Comparison of ENCODE assay signal across 8 cellular contexts in genomic region chr1:246971322-246971721, GRCh38. TPM values are rescaled to one million over a fixed set of nuclear protein-coding genes. Genes with fewer than 3 reads are reported as not detected.
DNase-seq lines count a peak whose midpoint lies in the region; ATAC-seq and TF ChIP-seq lines count a peak whose summit lies in the region.

No MANE protein-coding gene starts in this region.

- intact Hi-C loops in spleen (cut with DNase I; ENCODE audit: low total_unique reads) = loop anchor here (10.0 kb wide), 1 partner anchor 67 kb away; no protein-coding TSS in a partner anchor

- ATAC-seq in GM19455 (IDR thresholded peaks at IDR 0.05; ENCODE audit: unreplicated experiment) = no peak
- no peak for ATAC-seq in GM21447 (IDR thresholded peaks at IDR 0.05; ENCODE audit: unreplicated experiment)

- H3K27ac ChIP-seq in cardiac muscle cell (no peak overlapping the region), spleen (no peak overlapping the region)

- WGBS in spleen, 5 donors = 64 to 76% (median 70%) methylated on average over 8 of the region's 8 CpGs

- no peak for TF ChIP-seq POLR2A in spleen (IDR thresholded peaks at IDR 0.05)

- DNase-seq in GM12865 (ENCODE audit: low read depth) (peak; percentile 63), NCI-H526 (lab: John Stamatoyannopoulos, UW) (peak; percentile 56 to 64), cardiac muscle cell (ENCODE audit: low read depth in 1 of 2, low spot score in 1 of 2) (peak; percentile 1 to 73), spleen (peak; percentile 81), NCI-H2196 treated with DMSO at 0.1 percent for 48 hours (lab: John Stamatoyannopoulos, UW; ENCODE audit: unreplicated experiment) (no peak)
- peak; percentile 59 to 65 for DNase-seq in activated T-cell treated with anti-CD3 and anti-CD28 coated beads, Interleukin-2, amount 50 U/mL, for 48 hours

- H3K36me3 ChIP-seq in cardiac muscle cell (no peaks in the 10 kb centered on the region), spleen (no peaks in the 10 kb centered on the region)

- no peaks in the 10 kb centered on the region for H3K27me3 ChIP-seq in cardiac muscle cell
- no peaks in the 10 kb centered on the region for H3K27me3 ChIP-seq in spleen (replicated peaks in 1 of 7)

- TF ChIP-seq CTCF in GM12865 (IDR thresholded peaks at IDR 0.05; ENCODE audit: insufficient read depth, low read depth, low read length, missing control alignments) (peak; percentile 85), cardiac muscle cell (IDR thresholded peaks at IDR 0.05; ENCODE audit: low read depth, low read length) (peak; percentile 80), spleen (IDR thresholded peaks at IDR 0.05 in 8 of 11, conservative IDR thresholded peaks at IDR 0.05 in 3 of 11) (peak; percentile 46 to 92 (median 82))

- H3K4me1 ChIP-seq in cardiac muscle cell (ENCODE audit: low read depth) (no peaks in the 10 kb centered on the region), spleen (peaks cover 0 to 4% (median 0%) of the 10 kb centered on the region in 6 donors)

- H3K4me3 ChIP-seq in GM12865 (ENCODE audit: low read depth, low read length) (no peak overlapping the region), cardiac muscle cell (no peak overlapping the region), spleen (peak overlapping the region in 1 of 8 donors; percentile 35)

- H3K9me3 ChIP-seq in cardiac muscle cell (ENCODE audit: low read depth) (no peaks in the 10 kb centered on the region), spleen (peaks cover 0 to 59% (median 36%) of the 10 kb centered on the region in 8 donors)

RNA-seq across cellular contexts. Expression of gene ZNF695, which starts 36.5 kb away (rescaled TPM):
- total RNA-seq in cardiac muscle cell (1.1 and 4.3 TPM in 2 replicates), spleen (1 to 10 TPM in 1 of 7 donors, under 1 TPM in 2, not detected in 4; 0.17 to 1.2 (median 0.30) TPM)
- polyA plus RNA-seq in cardiac muscle cell (2.0 and 3.7 TPM in 2 replicates), spleen (under 1 TPM; 0.13 to 0.59 (median 0.33) TPM)

RNA-seq across cellular contexts. Expression of gene AHCTF1, which starts 39.6 kb away (rescaled TPM):
- total RNA-seq in cardiac muscle cell (11.0 and 19.1 TPM in 2 replicates), spleen (10 to 100 TPM; 32.6 to 68.8 (median 43.2) TPM)
- polyA plus RNA-seq in cardiac muscle cell (6.3 and 12.9 TPM in 2 replicates), spleen (1 to 10 TPM; 8.1 to 8.7 (median 8.2) TPM)
